ENCODE assay signal across 29 cellular contexts in the genomic region with DNA sequence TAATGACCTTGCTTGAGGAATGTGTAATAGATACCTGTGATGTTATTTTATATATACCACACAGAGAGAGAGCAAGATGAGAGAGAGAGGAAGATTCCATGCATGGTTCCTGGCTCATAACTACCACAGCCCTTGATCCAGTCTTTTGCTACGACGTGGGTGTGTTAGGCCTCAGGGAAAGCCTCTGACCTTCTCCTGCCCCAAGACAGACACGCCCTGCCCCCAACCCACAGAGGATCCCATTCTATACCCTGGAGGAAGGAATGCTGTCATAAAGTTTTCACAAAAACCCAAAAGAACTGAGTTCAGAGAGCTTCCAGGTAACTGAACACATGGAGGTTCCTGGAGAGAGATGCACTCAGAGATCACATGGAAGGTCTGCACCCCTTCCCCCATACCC.
DNase-seq lines count a peak whose midpoint lies in the region; ATAC-seq and TF ChIP-seq lines count a peak whose summit lies in the region.
"Had no signal": no experiment of that assay in that cellular context is flagged by ENCODE, and none has a peak within 500 bp of the region (broad histone marks: within the 10 kb centered on the region; RNA-seq: fewer than 3 reads in every experiment).

No MANE protein-coding gene starts in this region.

- H3K36me3 Mint-ChIP-seq in CD8-positive, alpha-beta memory T cell, result peaks cover 4 to 18% (median 7%) of the 10 kb centered on the region in 3 donors
- H3K36me3 Mint-ChIP-seq in Calu3 (ENCODE audit: insufficient read depth, unreplicated experiment), result peaks cover 10% of the 10 kb centered on the region
- peaks cover 46% of the 10 kb centered on the region for H3K36me3 Mint-ChIP-seq in activated T-helper 17 cell treated with anti-CD3 and anti-CD28 coated beads, Interleukin-2, amount 50 U/mL, for 72 hours (ENCODE audit: low read depth)
- peaks cover 0 to 8% (median 0%) of the 10 kb centered on the region in 3 donors for H3K36me3 Mint-ChIP-seq in immature natural killer cell
- peaks cover 14% of the 10 kb centered on the region for H3K36me3 Mint-ChIP-seq in T-cell

- H3K9me3 Mint-ChIP-seq in CD8-positive, alpha-beta memory T cell, result no peaks in the 10 kb centered on the region
- H3K9me3 Mint-ChIP-seq in Calu3 (ENCODE audit: low read depth, unreplicated experiment) (no peaks in the 10 kb centered on the region), immature natural killer cell (no peaks in the 10 kb centered on the region), T-cell (no peaks in the 10 kb centered on the region)
- no peaks in the 10 kb centered on the region for H3K9me3 Mint-ChIP-seq in activated T-helper 17 cell treated with anti-CD3 and anti-CD28 coated beads, Interleukin-2, amount 50 U/mL, for 72 hours

- DNase-seq in CD8-positive, alpha-beta memory T cell, result no peak
- DNase-seq in Calu3, result no peak
- no peak for DNase-seq in immature natural killer cell
- DNase-seq in T-cell, result no peak
- no peak for DNase-seq in lower lobe of right lung
- DNase-seq in stimulated activated CD4-positive, alpha-beta T cell treated with anti-CD3 and anti-CD28 coated beads, Interleukin-12 subunit alpha, Interleukin-12 subunit beta, amount 100 ng/mL, for 4 hours, result no peak
- DNase-seq: activated CD8-positive, alpha-beta memory T cell treated with anti-CD3 and anti-CD28 coated beads for 24 hours; activated naive CD4-positive, alpha-beta T cell treated with anti-CD3 and anti-CD28 coated beads, Interleukin-2, amount 50 U/mL, for 16 hours; activated T-cell treated with anti-CD3 and anti-CD28 coated beads, Interleukin-2, amount 50 U/mL, for 1 hour; anterior cingulate cortex; DMS153; HCEC 1CT; Kasumi-1; left lung; mesendoderm; NCI-H146; NCI-H345; Right ventricle myocardium superior; stimulated activated CD8-positive, alpha-beta memory T cell treated with anti-CD3 and anti-CD28 coated beads, Interleukin-4, amount 100 ng/mL, for 48 hours; T-helper 2 cell; tibial artery had no signal

- H3K4me3 ChIP-seq in CD8-positive, alpha-beta memory T cell (ENCODE audit: low read length), result no peak overlapping the region
- no peak overlapping the region for H3K4me3 ChIP-seq in lower lobe of right lung
- H3K4me3 ChIP-seq: breast epithelium, gastroesophageal sphincter, left lung, tibial artery had no signal

- no peak for ATAC-seq in activated T-helper 17 cell treated with anti-CD3 and anti-CD28 coated beads, Interleukin-2, amount 50 U/mL, for 72 hours (replicated peaks)
- ATAC-seq in T-cell (replicated peaks in 1 of 4) (no peak), lower lobe of right lung (no peak)
- ATAC-seq: gastroesophageal sphincter, HepG2, left lung, Panc1, right cardiac atrium, SK-N-SH treated with all-trans-retinoic acid at 6 μM for 48 hours had no signal

- H3K4me1 Mint-ChIP-seq in CD8-positive, alpha-beta memory T cell, result peaks cover 68 to 91% (median 82%) of the 10 kb centered on the region in 3 donors
- H3K4me1 Mint-ChIP-seq in Calu3 (ENCODE audit: low read depth, unreplicated experiment) (peaks cover 36% of the 10 kb centered on the region), immature natural killer cell (peaks cover 61 to 75% of the 10 kb centered on the region in 2 donors), T-cell (peaks cover 45 to 66% (median 63%) of the 10 kb centered on the region in 3 donors)
- H3K4me1 Mint-ChIP-seq in activated T-helper 17 cell treated with anti-CD3 and anti-CD28 coated beads, Interleukin-2, amount 50 U/mL, for 72 hours, result peaks cover 54% of the 10 kb centered on the region

- H3K27me3 Mint-ChIP-seq in CD8-positive, alpha-beta memory T cell, result no peaks in the 10 kb centered on the region
- H3K27me3 Mint-ChIP-seq in Calu3 (ENCODE audit: unreplicated experiment) (no peaks in the 10 kb centered on the region), immature natural killer cell (ENCODE audit: low read depth in 3 of 3) (peaks cover 2 to 15% (median 13%) of the 10 kb centered on the region in 3 donors), T-cell (no peaks in the 10 kb centered on the region)
- no peaks in the 10 kb centered on the region for H3K27me3 Mint-ChIP-seq in activated T-helper 17 cell treated with anti-CD3 and anti-CD28 coated beads, Interleukin-2, amount 50 U/mL, for 72 hours

- POLR2A ChIA-PET in CD8-positive, alpha-beta memory T cell (lab: Charles Lee), result no interaction called here
- POLR2A ChIA-PET in T-cell (lab: Charles Lee), result interaction anchor here in 1 of 2 donors (0.5 kb wide), 1 partner anchor 65 kb away, joined by 3 read pairs; no protein-coding TSS in a partner anchor

- intact Hi-C loops in Calu3 (cut with micrococcal nuclease; ENCODE audit: unreplicated experiment) (loop anchor here (10.0 kb wide), 1 partner anchor 188 kb away; no protein-coding TSS in a partner anchor), lower lobe of right lung (cut with DNase I) (no loop called here)

- no peak for TF ChIP-seq CTCF in Calu3 (IDR thresholded peaks at IDR 0.05; ENCODE audit: unreplicated experiment)
- TF ChIP-seq CTCF in lower lobe of right lung (IDR thresholded peaks at IDR 0.05), result no peak

- H3K27me3 ChIP-seq in CD8-positive, alpha-beta memory T cell (ENCODE audit: insufficient read depth, low read length, poor library complexity, severe bottlenecking), result no peaks in the 10 kb centered on the region
- no peaks in the 10 kb centered on the region for H3K27me3 ChIP-seq in lower lobe of right lung (ENCODE audit: low read depth)
- H3K27me3 ChIP-seq: breast epithelium, gastroesophageal sphincter, left lung, neutrophil, tibial artery had no signal

- no peaks in the 10 kb centered on the region for H3K9me3 ChIP-seq in CD8-positive, alpha-beta memory T cell (ENCODE audit: low read length)
- no peaks in the 10 kb centered on the region for H3K9me3 ChIP-seq in lower lobe of right lung
- H3K9me3 ChIP-seq: breast epithelium, gastroesophageal sphincter, left lung, neutrophil, tibial artery had no signal

- CTCF ChIA-PET in CD8-positive, alpha-beta memory T cell (lab: Charles Lee), result no interaction called here
- CTCF ChIA-PET in Calu3 (lab: Charles Lee), result no interaction called here
- CTCF ChIA-PET in T-cell (lab: Charles Lee), result no interaction called here

- no peaks in the 10 kb centered on the region for H3K36me3 ChIP-seq in CD8-positive, alpha-beta memory T cell (ENCODE audit: insufficient read depth, low read length)
- no peaks in the 10 kb centered on the region for H3K36me3 ChIP-seq in lower lobe of right lung
- H3K36me3 ChIP-seq: breast epithelium, gastroesophageal sphincter, left lung, neutrophil, tibial artery had no signal

- no peak overlapping the region for H3K27ac ChIP-seq in CD8-positive, alpha-beta memory T cell (ENCODE audit: low read depth, low read length)
- no peak overlapping the region for H3K27ac ChIP-seq in lower lobe of right lung
- H3K27ac ChIP-seq: breast epithelium, gastroesophageal sphincter, left lung, neutrophil, tibial artery had no signal

- H3K27ac Mint-ChIP-seq in CD8-positive, alpha-beta memory T cell, result peak overlapping the region; percentile 70 to 98 (median 86)
- H3K27ac Mint-ChIP-seq in Calu3 (ENCODE audit: unreplicated experiment) (peak overlapping the region; percentile 16), immature natural killer cell (peak overlapping the region in 5 of 6 donors; percentile 4 to 67 (median 16)), T-cell (no peak overlapping the region)
- peak overlapping the region; percentile 61 for H3K27ac Mint-ChIP-seq in activated T-helper 17 cell treated with anti-CD3 and anti-CD28 coated beads, Interleukin-2, amount 50 U/mL, for 72 hours

- H3K4me1 ChIP-seq in CD8-positive, alpha-beta memory T cell (ENCODE audit: insufficient read depth, low read length), result peaks cover 42% of the 10 kb centered on the region
- H3K4me1 ChIP-seq in lower lobe of right lung, result peaks cover 21% of the 10 kb centered on the region
- H3K4me1 ChIP-seq: breast epithelium had no signal

- no TSS peak for BruUV-seq in Calu3 (replicated peaks; lab: Mats Ljungman, UMichigan)

- H3K4me3 Mint-ChIP-seq in CD8-positive, alpha-beta memory T cell, result peak overlapping the region; percentile 5 to 65 (median 35)
- no peak overlapping the region for H3K4me3 Mint-ChIP-seq in Calu3 (ENCODE audit: low read depth, unreplicated experiment)
- H3K4me3 Mint-ChIP-seq in activated T-helper 17 cell treated with anti-CD3 and anti-CD28 coated beads, Interleukin-2, amount 50 U/mL, for 72 hours, result peak overlapping the region; percentile 77
- H3K4me3 Mint-ChIP-seq in immature natural killer cell, result peak overlapping the region in 1 of 5 donors; percentile 2
- H3K4me3 Mint-ChIP-seq in T-cell, result no peak overlapping the region

Comparison
In these comparisons a context has a peak if more than half of its experiments do, and no peak if none do; other contexts are left out.
1. H3K27ac Mint-ChIP-seq: peak in CD8-positive, alpha-beta memory T cell (8 of 8), Calu3 (single experiment), activated T-helper 17 cell treated with anti-CD3 and anti-CD28 coated beads, Interleukin-2, amount 50 U/mL, for 72 hours (single experiment) and immature natural killer cell (5 of 6); none in T-cell (0 of 2).
2. H3K4me3 Mint-ChIP-seq: peak in CD8-positive, alpha-beta memory T cell (7 of 7) and activated T-helper 17 cell treated with anti-CD3 and anti-CD28 coated beads, Interleukin-2, amount 50 U/mL, for 72 hours (single experiment); none in Calu3 (single experiment) and T-cell (0 of 3).